ENCODE assay signal across 9 cellular contexts in the genomic region with DNA sequence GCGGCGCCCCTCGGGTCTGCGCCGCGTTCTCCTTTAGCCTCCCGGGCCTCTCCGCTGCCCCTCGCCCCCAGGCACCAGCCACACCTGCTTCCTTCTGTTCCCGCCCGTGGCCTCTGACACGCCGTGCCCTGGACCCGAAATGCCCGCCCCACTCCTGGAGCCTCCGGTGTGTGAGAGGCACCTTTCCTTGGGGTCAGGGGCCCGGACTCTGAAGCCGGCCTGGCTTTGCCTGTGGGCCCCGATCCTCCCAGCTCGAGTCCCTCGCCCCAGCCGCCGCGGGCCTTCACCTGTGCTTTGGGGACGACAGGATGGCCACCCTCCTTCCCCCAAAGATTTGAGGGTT. TPM values are rescaled to one million over a fixed set of nuclear protein-coding genes. Genes with fewer than 3 reads are reported as not detected.
DNase-seq lines count a peak whose midpoint lies in the region; TF ChIP-seq lines count a peak whose summit lies in the region.
"Had no signal": no experiment of that assay in that cellular context is flagged by ENCODE, and none has a peak within 500 bp of the region (broad histone marks: within the 10 kb centered on the region; RNA-seq: fewer than 3 reads in every experiment).

No MANE protein-coding gene starts in this region.

- H2BK15ac ChIP-seq in H9 (ENCODE audit: low read depth, low read length) = no peak overlapping the region

- H3K36me3 ChIP-seq in WERI-Rb-1 (no peaks in the 10 kb centered on the region), prostate gland (no peaks in the 10 kb centered on the region)

- H3K27ac Mint-ChIP-seq in H9 = no peak overlapping the region; a peak in 1 of 7 replicates

- no peaks in the 10 kb centered on the region for H3K27me3 ChIP-seq in H9 (ENCODE audit: insufficient read depth, low read length)
- H3K27me3 ChIP-seq in WERI-Rb-1 (ENCODE audit: insufficient read depth, low read depth, severe bottlenecking) = no peaks in the 10 kb centered on the region
- H3K27me3 ChIP-seq in prostate gland (replicated peaks; ENCODE audit: insufficient read depth) = no peaks in the 10 kb centered on the region

- no peak overlapping the region for H2BK5ac ChIP-seq in H9 (ENCODE audit: insufficient read length, low read length)

- no peak overlapping the region for H2BK12ac ChIP-seq in H9 (ENCODE audit: insufficient read length, low read depth, low read length)

- H3K79me1 ChIP-seq in H9 (ENCODE audit: insufficient read depth, low read depth, low read length, poor library complexity, severe bottlenecking) = no peaks in the 10 kb centered on the region

- no peak overlapping the region for H2AK5ac ChIP-seq in H9 (ENCODE audit: insufficient read length, low read length)

- H3K4me1 ChIP-seq in H9 (ENCODE audit: insufficient read depth, low read length) (no peaks in the 10 kb centered on the region), prostate gland (replicated peaks) (no peaks in the 10 kb centered on the region)

- peaks cover 0 to 9% of the 10 kb centered on the region in 2 experiments; a peak in 2 of 5 replicates for H3K9me3 Mint-ChIP-seq in H9

- H3K4me1 Mint-ChIP-seq in H9 = peaks cover 8 to 16% of the 10 kb centered on the region in 2 experiments

- H2BK120ac ChIP-seq in H9 (ENCODE audit: low read depth, low read length, poor library complexity, severe bottlenecking) = no peak overlapping the region

- no CpG with 5 or more reads among the region's 25 CpGs for WGBS in H9 (ENCODE audit: extremely low coverage, insufficient read length, low lambda C conversion rate)
- WGBS in prostate gland = 6% methylated on average over 25 of the region's 25 CpGs

- no peaks in the 10 kb centered on the region for H4K20me1 ChIP-seq in H9 (ENCODE audit: control insufficient read depth, insufficient read depth, insufficient read length)

- peaks cover 7% of the 10 kb centered on the region for H3K23me2 ChIP-seq in H9 (ENCODE audit: insufficient read length, low read depth, low read length, poor library complexity, severe bottlenecking)

- peak overlapping the region; percentile 87 for H3K27ac ChIP-seq in C4-2B
- no peak overlapping the region for H3K27ac ChIP-seq in H9 (ENCODE audit: insufficient read length, low read depth, low read length)
- peak overlapping the region; percentile 90 for H3K27ac ChIP-seq in WERI-Rb-1
- peak overlapping the region; percentile 81 to 88 for H3K27ac ChIP-seq in prostate gland

- no peak overlapping the region for H3T11ph ChIP-seq in H9 (ENCODE audit: low read length)

- H2BK20ac ChIP-seq in H9 (ENCODE audit: low read depth, low read length, poor library complexity, severe bottlenecking) = no peak overlapping the region

- no peak overlapping the region for H4K5ac ChIP-seq in H9 (ENCODE audit: insufficient read length, low read depth, low read length)

- H3K27me3 Mint-ChIP-seq in H9 (ENCODE audit: low read depth) = peaks cover 14% of the 10 kb centered on the region

- no peak overlapping the region for H4K8ac ChIP-seq in H9 (replicated peaks; ENCODE audit: insufficient read length, low read depth, low read length)

- H3K18ac ChIP-seq in H9 (ENCODE audit: insufficient read length, low read depth, low read length) = no peak overlapping the region

- H3K4me3 Mint-ChIP-seq in H9 = peak overlapping the region; percentile 73 to 82

- no peak overlapping the region for H2AFZ ChIP-seq in H9 (ENCODE audit: low read length)

- no peak overlapping the region for H3K56ac ChIP-seq in H9 (ENCODE audit: insufficient read length, low read depth, low read length)

- peak; percentile 40 for DNase-seq in H9
- DNase-seq in WERI-Rb-1 = peak; percentile 20
- no peak for DNase-seq in fibroblast of villous mesenchyme (ENCODE audit: low read depth)
- no peak for DNase-seq in prostate gland (ENCODE audit: low spot score)
- no peak for DNase-seq in T-helper 9 cell
- no peak for DNase-seq in C1 segment of cervical spinal cord (lab: John Stamatoyannopoulos, UW)
- DNase-seq in stimulated activated CD4-positive, alpha-beta T cell treated with anti-CD3 and anti-CD28 coated beads, Interleukin-4, amount 100 ng/mL, for 24 hours = no peak

- H3K4me3 ChIP-seq in WERI-Rb-1 (ENCODE audit: low read depth, low read length) (peak overlapping the region; percentile 87), fibroblast of villous mesenchyme (ENCODE audit: low read depth, low read length) (peak overlapping the region; percentile 93), prostate gland (peak overlapping the region; percentile 60 to 75)

- H3K14ac ChIP-seq in H9 (ENCODE audit: insufficient read depth, low read length) = peak overlapping the region; percentile 54; the same call in 1 of the 2 replicates

- H3K9ac ChIP-seq in H9 (ENCODE audit: extremely low read depth, insufficient read length, low read length) = no peak overlapping the region

- no peak overlapping the region for H3K4ac ChIP-seq in H9 (ENCODE audit: low read depth, low read length)

- no peak for TF ChIP-seq CTCF in C4-2B (conservative IDR thresholded peaks at IDR 0.05)
- no peak for TF ChIP-seq CTCF in H9 (conservative IDR thresholded peaks at IDR 0.05)
- no peak for TF ChIP-seq CTCF in WERI-Rb-1 (IDR thresholded peaks at IDR 0.05; ENCODE audit: low read depth, low read length)
- no peak for TF ChIP-seq CTCF in fibroblast of villous mesenchyme (IDR thresholded peaks at IDR 0.05; ENCODE audit: insufficient read depth, low read depth, low read length)
- TF ChIP-seq CTCF in prostate gland (IDR thresholded peaks at IDR 0.05) = no peak

- peak overlapping the region; percentile 42 for H3K4me2 ChIP-seq in H9 (ENCODE audit: insufficient read depth, insufficient read length, low read length)

- H3K23ac ChIP-seq in H9 (ENCODE audit: insufficient read length, low read depth, low read length) = no peak overlapping the region

- H3K36me3 Mint-ChIP-seq in H9 (ENCODE audit: insufficient read depth in 1 of 3, low read depth in 3 of 3) = peaks cover 1 to 6% (median 6%) of the 10 kb centered on the region in 3 experiments; a peak in 3 of 7 replicates

- H4K91ac ChIP-seq in H9 (ENCODE audit: insufficient read length, low read depth, low read length) = no peak overlapping the region

- TF ChIP-seq POLR2A in prostate gland (IDR thresholded peaks at IDR 0.05) = no peak

- no peaks in the 10 kb centered on the region for H3K79me2 ChIP-seq in H9 (ENCODE audit: insufficient read depth, low read length)

- H3K9me3 ChIP-seq in H9 (ENCODE audit: control insufficient read depth, low read depth, low read length) (no peaks in the 10 kb centered on the region), WERI-Rb-1 (ENCODE audit: severe bottlenecking) (peaks cover 2% of the 10 kb centered on the region), prostate gland (no peaks in the 10 kb centered on the region)

- intact Hi-C loops in prostate gland (cut with DNase I) = no loop called here

RNA-seq across cellular contexts. Expression of gene CDPF1, which starts 0.7 kb away (rescaled TPM):
- total RNA-seq in H9 (2021) (8.1 and 8.5 TPM in 2 replicates), fibroblast of villous mesenchyme (9.7 and 16.8 TPM in 2 replicates), prostate gland (10 to 100 TPM; 16.2 to 20.6 TPM)

RNA-seq across cellular contexts. Expression of gene PKDREJ, which starts 12.4 kb away (rescaled TPM):
- total RNA-seq in H9 (2021) (0.04 and 0.09 TPM in 2 replicates), fibroblast of villous mesenchyme (not detected in 2 replicates), prostate gland (under 1 TPM in 1 of 2 donors, not detected in 1; 0.68 TPM)
- total RNA-seq: myocyte had no signal

RNA-seq across cellular contexts. Expression of gene TTC38, which starts 17.1 kb away (rescaled TPM):
- total RNA-seq in H9 (2021) (30.2 and 31.5 TPM in 2 replicates), fibroblast of villous mesenchyme (26.8 and 28.7 TPM in 2 replicates), prostate gland (100 to 1,000 TPM in 1 of 2 donors, 10 to 100 TPM in 1; 47.6 to 115 TPM)

RNA-seq across cellular contexts. Expression of gene GTSE1, which starts 45.9 kb away (rescaled TPM):
- total RNA-seq in H9 (2021) (40.6 and 42.6 TPM in 2 replicates), fibroblast of villous mesenchyme (7.4 and 10.4 TPM in 2 replicates), prostate gland (1 to 10 TPM in 1 of 2 donors, under 1 TPM in 1; 0.46 to 4.8 TPM)

Comparison
In these comparisons a context has a peak if more than half of its experiments do, and no peak if none do; other contexts are left out.
1. DNase-seq: peak in H9 (single experiment) and WERI-Rb-1 (single experiment); none in fibroblast of villous mesenchyme (single experiment), prostate gland (single experiment), T-helper 9 cell (single experiment), C1 segment of cervical spinal cord (0 of 14) and stimulated activated CD4-positive, alpha-beta T cell treated with anti-CD3 and anti-CD28 coated beads, Interleukin-4, amount 100 ng/mL, for 24 hours (single experiment).
2. Peak in every context shown above with its lines, with median percentiles within 50 percentile points of each other: H3K4me3 ChIP-seq.